In genomic region chr6:10824819-10825218, GRCh38 we compare ENCODE assay signal across 38 cellular contexts. TPM values are rescaled to one million over a fixed set of nuclear protein-coding genes. Genes with fewer than 3 reads are reported as not detected.
"Had no signal": no experiment of that assay in that cellular context is flagged by ENCODE, and none has a peak within 500 bp of the region (broad histone marks: within the 10 kb centered on the region; RNA-seq: fewer than 3 reads in every experiment).

No MANE protein-coding gene starts in this region.

- H3K9me3 ChIP-seq: MG63 had no signal

- DNase-seq: Karpas-422, Kasumi-1, MG63, MM.1S, MV-4-11, NCI-H1048, NCI-H1092, NCI-H1092 treated with DMSO at 0.1 percent for 48 hours, NCI-H1105, NCI-H1105 treated with DMSO at 0.1 percent for 48 hours, NCI-H1417, NCI-H1417 treated with DMSO at 0.1 percent for 48 hours, NCI-H1436, NCI-H1436 treated with DMSO at 0.1 percent for 48 hours, NCI-H146, NCI-H1694, NCI-H1694 treated with DMSO at 0.1 percent for 48 hours, NCI-H187, NCI-H187 treated with DMSO at 0.1 percent for 48 hours, NCI-H1930, NCI-H2029, NCI-H2029 treated with DMSO at 0.1 percent for 48 hours, NCI-H2081, NCI-H2081 treated with DMSO at 0.1 percent for 48 hours, NCI-H2107, NCI-H2171, NCI-H2171 treated with DMSO at 0.1 percent for 48 hours, NCI-H2227 treated with DMSO at 0.1 percent for 48 hours, NCI-H226, NCI-H345, NCI-H446, NCI-H446 treated with DMSO at 0.1 percent for 48 hours, NCI-H510A, NCI-H510A treated with DMSO at 0.1 percent for 48 hours had no signal

- H3K36me3 ChIP-seq: MG63 had no signal

- H3K27me3 ChIP-seq: MG63 had no signal

- H3K4me3 ChIP-seq: MG63 had no signal

RNA-seq across cellular contexts. Expression of gene MAK, which starts 13.5 kb away (rescaled TPM):
- total RNA-seq: LHCN-M2, MCF 10A had no signal

RNA-seq across cellular contexts. Expression of gene GCM2, which starts 57.0 kb away (rescaled TPM):
- total RNA-seq: LHCN-M2, M059J, MCF 10A, NCI-H460 had no signal
